Comparison of ENCODE assay signal across 28 cellular contexts in the genomic region with DNA sequence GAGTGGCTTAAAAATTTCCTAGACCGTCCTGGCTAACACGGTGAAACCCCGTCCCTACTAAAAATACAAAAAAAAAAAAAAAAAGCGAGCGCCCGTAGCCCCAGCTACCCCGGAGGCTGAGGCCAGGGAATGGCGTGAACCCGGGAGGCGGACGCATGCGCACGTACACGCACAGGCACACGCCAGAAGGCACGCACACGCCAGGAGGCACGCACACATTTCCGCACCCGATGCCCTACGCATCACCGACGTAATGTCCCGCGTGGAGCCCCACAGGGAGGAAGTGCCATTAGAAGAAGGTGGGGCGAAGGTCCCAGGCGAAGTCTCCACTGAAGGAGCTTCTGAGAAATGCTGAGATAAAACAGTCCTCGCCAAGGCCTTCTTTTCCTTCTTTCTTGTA. TPM values are rescaled to one million over a fixed set of nuclear protein-coding genes. Genes with fewer than 3 reads are reported as not detected.
"Had no signal": no experiment of that assay in that cellular context is flagged by ENCODE, and none has a peak within 500 bp of the region (broad histone marks: within the 10 kb centered on the region; RNA-seq: fewer than 3 reads in every experiment).

No MANE protein-coding gene starts in this region.

- H3K4me1 ChIP-seq: colonic mucosa, lower lobe of right lung, right lobe of liver, suprapubic skin, thyroid gland had no signal

- H3K9me3 ChIP-seq: colonic mucosa, lower lobe of right lung, pancreas, right lobe of liver, suprapubic skin, thyroid gland had no signal

- ATAC-seq: esophagus mucosa; left ventricle myocardium superior; lower lobe of right lung; naive thymus-derived CD8-positive, alpha-beta T cell; pancreas; right lobe of liver; stimulated activated naive CD8-positive, alpha-beta T cell treated with anti-CD3 and anti-CD28 coated beads, Interleukin-15, amount 100 ng/mL, for 72 hours had no signal

- H3K4me3 ChIP-seq: colonic mucosa, lower lobe of right lung, pancreas, right lobe of liver, suprapubic skin, thyroid gland had no signal

- H3K27me3 ChIP-seq: colonic mucosa, pancreas, right lobe of liver, suprapubic skin, thyroid gland had no signal

- DNase-seq: colonic mucosa; effector CD8-positive, alpha-beta T cell; endodermal cell; foreskin melanocyte; glutamatergic neuron; hypothalamus; left ventricle myocardium superior; lower lobe of right lung; naive thymus-derived CD8-positive, alpha-beta T cell; nephron progenitor cell; occipital lobe; retina; right lobe of liver; small intestine; stimulated activated CD4-positive, alpha-beta T cell treated with anti-CD3 and anti-CD28 coated beads, Interleukin-12 subunit alpha, Interleukin-12 subunit beta, amount 100 ng/mL, for 4 hours; stimulated activated CD4-positive, alpha-beta T cell treated with anti-CD3 and anti-CD28 coated beads, Interleukin-1b, Interleukin-23, amount 100 ng/mL, for 48 hours; stimulated activated CD4-positive, alpha-beta T cell treated with anti-CD3 and anti-CD28 coated beads, Interleukin-4, amount 100 ng/mL, for 1 hour; stimulated activated CD8-positive, alpha-beta memory T cell treated with anti-CD3 and anti-CD28 coated beads, Interleukin-4, amount 100 ng/mL, for 48 hours; stimulated activated naive CD4-positive, alpha-beta T cell; stimulated activated naive CD8-positive, alpha-beta T cell treated with anti-CD3 and anti-CD28 coated beads, Interleukin-15, amount 100 ng/mL, for 72 hours; thyroid gland had no signal

- H3K27ac ChIP-seq: colonic mucosa, epithelial cell of prostate, lower lobe of right lung, pancreas, right lobe of liver, suprapubic skin, thyroid gland had no signal

- H3K36me3 ChIP-seq: colonic mucosa, lower lobe of right lung, pancreas, right lobe of liver, suprapubic skin, thyroid gland had no signal

RNA-seq across cellular contexts. Expression of a gene that starts 41.4 kb away (rescaled TPM):
- total RNA-seq: fibroblast of lung; myocyte; naive thymus-derived CD8-positive, alpha-beta T cell; pulmonary artery endothelial cell had no signal
- polyA plus RNA-seq: naive thymus-derived CD8-positive, alpha-beta T cell had no signal
